ENCODE assay signal across 10 cellular contexts in the genomic region with DNA sequence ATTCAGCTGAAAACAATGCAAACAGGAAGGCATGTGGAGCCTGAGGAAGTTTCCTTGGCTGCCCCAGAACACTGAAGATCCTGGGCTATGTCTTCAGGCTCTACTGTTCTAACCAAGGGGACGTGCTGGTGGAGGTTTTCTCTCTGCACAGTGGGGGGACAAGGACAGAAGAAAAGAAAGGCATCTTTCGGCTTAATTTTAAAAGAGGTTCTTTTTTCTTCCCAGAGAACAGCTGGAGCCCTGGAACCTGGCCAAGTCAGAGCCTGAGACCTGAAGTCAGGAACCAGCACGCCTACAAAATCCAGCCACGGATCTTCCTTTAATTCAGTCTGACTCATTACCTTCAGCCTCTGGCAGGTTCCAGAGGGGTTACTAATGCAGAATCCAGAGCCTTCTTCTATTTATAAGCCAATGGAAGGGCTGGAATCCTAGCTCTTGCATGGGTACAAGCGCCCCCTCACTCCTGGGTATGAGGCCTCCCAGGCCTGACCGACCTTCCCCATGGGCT. TPM values are rescaled to one million over a fixed set of nuclear protein-coding genes. Genes with fewer than 3 reads are reported as not detected.
DNase-seq lines count a peak whose midpoint lies in the region; ATAC-seq, FAIRE-seq and TF ChIP-seq lines count a peak whose summit lies in the region.
"Had no signal": no experiment of that assay in that cellular context is flagged by ENCODE, and none has a peak within 500 bp of the region (broad histone marks: within the 10 kb centered on the region; RNA-seq: fewer than 3 reads in every experiment).

No MANE protein-coding gene starts in this region.

- H3K27ac ChIP-seq in cardiac muscle cell (peak overlapping the region; percentile 54), kidney (ENCODE audit: low read depth in 2 of 2, low read length in 2 of 2) (no peak overlapping the region), aorta (ENCODE audit: low read depth in 1 of 2, low read length in 2 of 2) (no peak overlapping the region)

- ATAC-seq in Right ventricle myocardium inferior (no peak), aorta (ENCODE audit: low FRiP score) (no peak)

- H3K27ac Mint-ChIP-seq in activated T-helper 1 cell treated with anti-CD3 and anti-CD28 coated beads, Interleukin-12 subunit alpha, Interleukin-12 subunit beta, Interleukin-2, Interleukin-4 antibody, amounts not matched to agents 30 ng/mL and 10 ng/mL and 1 ng/mL, durations not matched to agents 14 hours and 24 hours and 36 hours: no peak overlapping the region

- WGBS in aorta, 2 donors: 36 to 41% methylated on average over 6 of the region's 6 CpGs

- no peak overlapping the region for H3K9ac ChIP-seq in kidney (ENCODE audit: low read length in 2 of 2)

- no peak overlapping the region for H3K4me3 Mint-ChIP-seq in activated T-helper 1 cell treated with anti-CD3 and anti-CD28 coated beads, Interleukin-12 subunit alpha, Interleukin-12 subunit beta, Interleukin-2, Interleukin-4 antibody, amounts not matched to agents 30 ng/mL and 10 ng/mL and 1 ng/mL, durations not matched to agents 14 hours and 24 hours and 36 hours

- DNase-seq in cardiac muscle cell (ENCODE audit: low read depth in 1 of 2, low spot score in 1 of 2) (peak in 1 of 2 donors; percentile 86), Right ventricle myocardium inferior (ENCODE audit: missing footprints) (no peak), amniotic stem cell (lab: John Stamatoyannopoulos, UW) (peak; percentile 82), kidney (peak; percentile 85), aorta (peak; percentile 68 to 80), NCI-H2107 treated with DMSO at 0.1 percent for 48 hours (lab: John Stamatoyannopoulos, UW; ENCODE audit: unreplicated experiment) (no peak)
- no peak for DNase-seq in activated T-helper 1 cell treated with anti-CD3 and anti-CD28 coated beads, Interleukin-12 subunit alpha, Interleukin-12 subunit beta, Interleukin-2, Interleukin-4 antibody, amounts not matched to agents 30 ng/mL and 10 ng/mL and 1 ng/mL, durations not matched to agents 14 hours and 24 hours and 36 hours (ENCODE audit: low spot score)
- no peak for DNase-seq in stimulated activated CD4-positive, alpha-beta T cell treated with anti-CD3 and anti-CD28 coated beads, Interleukin-4, amount 100 ng/mL, for 1 hour
- DNase-seq: naive B cell, SHP77 had no signal

- intact Hi-C loops in Right ventricle myocardium inferior (cut with DNase I) (no loop called here), kidney (cut with DNase I) (no loop called here), aorta (cut with DNase I) (no loop called here)
- intact Hi-C loops in activated T-helper 1 cell treated with anti-CD3 and anti-CD28 coated beads, Interleukin-12 subunit alpha, Interleukin-12 subunit beta, Interleukin-2, Interleukin-4 antibody, amounts not matched to agents 30 ng/mL and 10 ng/mL and 1 ng/mL, durations not matched to agents 14 hours and 24 hours and 36 hours (cut with micrococcal nuclease): no loop called here

- H3K9me3 ChIP-seq in cardiac muscle cell (ENCODE audit: low read depth) (no peaks in the 10 kb centered on the region), kidney (ENCODE audit: control insufficient read depth in 1 of 2, low read length in 2 of 2) (no peaks in the 10 kb centered on the region), aorta (ENCODE audit: control insufficient read depth, low read length) (no peaks in the 10 kb centered on the region)

- peaks cover 15% of the 10 kb centered on the region for H3K4me1 Mint-ChIP-seq in activated T-helper 1 cell treated with anti-CD3 and anti-CD28 coated beads, Interleukin-12 subunit alpha, Interleukin-12 subunit beta, Interleukin-2, Interleukin-4 antibody, amounts not matched to agents 30 ng/mL and 10 ng/mL and 1 ng/mL, durations not matched to agents 14 hours and 24 hours and 36 hours (ENCODE audit: low read depth)

- H3K36me3 ChIP-seq in cardiac muscle cell (peaks cover 3% of the 10 kb centered on the region), kidney (ENCODE audit: control insufficient read depth in 1 of 2, insufficient read depth in 2 of 2, low read length in 2 of 2) (no peaks in the 10 kb centered on the region), aorta (ENCODE audit: control insufficient read depth in 1 of 2, insufficient read depth in 2 of 2, low read length in 1 of 2) (no peaks in the 10 kb centered on the region)

- H3K36me3 Mint-ChIP-seq in activated T-helper 1 cell treated with anti-CD3 and anti-CD28 coated beads, Interleukin-12 subunit alpha, Interleukin-12 subunit beta, Interleukin-2, Interleukin-4 antibody, amounts not matched to agents 30 ng/mL and 10 ng/mL and 1 ng/mL, durations not matched to agents 14 hours and 24 hours and 36 hours (ENCODE audit: low read depth): no peaks in the 10 kb centered on the region
- H3K36me3 Mint-ChIP-seq: naive B cell had no signal

- no peaks in the 10 kb centered on the region for H3K27me3 Mint-ChIP-seq in activated T-helper 1 cell treated with anti-CD3 and anti-CD28 coated beads, Interleukin-12 subunit alpha, Interleukin-12 subunit beta, Interleukin-2, Interleukin-4 antibody, amounts not matched to agents 30 ng/mL and 10 ng/mL and 1 ng/mL, durations not matched to agents 14 hours and 24 hours and 36 hours (ENCODE audit: insufficient read depth)
- H3K27me3 Mint-ChIP-seq: naive B cell had no signal

- no peak for FAIRE-seq in kidney (lab: Jason Lieb, UNC)

- no peaks in the 10 kb centered on the region for H3K27me3 ChIP-seq in cardiac muscle cell
- H3K27me3 ChIP-seq in aorta (ENCODE audit: control insufficient read depth in 1 of 2, insufficient read depth in 2 of 2, low read length in 1 of 2): no peaks in the 10 kb centered on the region

- H3K4me3 ChIP-seq in cardiac muscle cell (no peak overlapping the region), kidney (ENCODE audit: low read length in 2 of 2) (no peak overlapping the region), aorta (ENCODE audit: low read length in 2 of 2) (no peak overlapping the region)

- H3K4me1 ChIP-seq in cardiac muscle cell (ENCODE audit: low read depth) (peaks cover 23% of the 10 kb centered on the region), kidney (ENCODE audit: control insufficient read depth in 1 of 2, insufficient read depth in 1 of 2, low read depth in 1 of 2, low read length in 2 of 2) (peaks cover 0 to 12% of the 10 kb centered on the region in 2 donors), aorta (ENCODE audit: control insufficient read depth in 1 of 2, insufficient read depth in 2 of 2, low read length in 2 of 2) (no peaks in the 10 kb centered on the region)

- H3K9me3 Mint-ChIP-seq in activated T-helper 1 cell treated with anti-CD3 and anti-CD28 coated beads, Interleukin-12 subunit alpha, Interleukin-12 subunit beta, Interleukin-2, Interleukin-4 antibody, amounts not matched to agents 30 ng/mL and 10 ng/mL and 1 ng/mL, durations not matched to agents 14 hours and 24 hours and 36 hours: no peaks in the 10 kb centered on the region
- H3K9me3 Mint-ChIP-seq: naive B cell had no signal

- TF ChIP-seq CTCF in cardiac muscle cell (IDR thresholded peaks at IDR 0.05; ENCODE audit: low read depth, low read length): no peak
- TF ChIP-seq CTCF in kidney (IDR thresholded peaks at IDR 0.05; ENCODE audit: borderline replicate concordance, extremely low read depth, insufficient read depth): no peak

RNA-seq across cellular contexts. Expression of a gene that starts 19.8 kb away (rescaled TPM):
- total RNA-seq in cardiac muscle cell: 122 and 124 TPM in 2 replicates
- polyA plus RNA-seq in cardiac muscle cell: 80.1 and 111 TPM in 2 replicates
- 50.6 TPM for total RNA-seq in Right ventricle myocardium inferior
- 21.9 TPM for total RNA-seq in kidney
- 26.4 TPM for polyA plus RNA-seq in kidney (ENCODE audit: insufficient read depth, low read depth, low replicate concordance)
- total RNA-seq in aorta: 10 to 100 TPM; 17.5 to 18.8 TPM
- polyA plus RNA-seq in aorta: 10 to 100 TPM in 1 of 2 donors, 1 to 10 TPM in 1; 8.4 to 11.1 TPM
- total RNA-seq in activated T-helper 1 cell treated with anti-CD3 and anti-CD28 coated beads, Interleukin-12 subunit alpha, Interleukin-12 subunit beta, Interleukin-2, Interleukin-4 antibody, amounts not matched to agents 30 ng/mL and 10 ng/mL and 1 ng/mL, durations not matched to agents 14 hours and 24 hours and 36 hours: 5.6 and 5.9 TPM in 2 replicates

RNA-seq across cellular contexts. Expression of a gene that starts 52.9 kb away (rescaled TPM):
- 23.2 and 34.2 TPM in 2 replicates for total RNA-seq in cardiac muscle cell
- polyA plus RNA-seq in cardiac muscle cell: 35.4 and 47.2 TPM in 2 replicates
- 41.8 TPM for total RNA-seq in Right ventricle myocardium inferior
- total RNA-seq in kidney: 27.0 TPM
- 22.3 TPM for polyA plus RNA-seq in kidney (ENCODE audit: insufficient read depth, low read depth, low replicate concordance)
- total RNA-seq in aorta: 10 to 100 TPM; 25.8 to 30.7 TPM
- polyA plus RNA-seq in aorta: 10 to 100 TPM; 14.7 to 23.4 TPM
- total RNA-seq in activated T-helper 1 cell treated with anti-CD3 and anti-CD28 coated beads, Interleukin-12 subunit alpha, Interleukin-12 subunit beta, Interleukin-2, Interleukin-4 antibody, amounts not matched to agents 30 ng/mL and 10 ng/mL and 1 ng/mL, durations not matched to agents 14 hours and 24 hours and 36 hours: 29.9 and 35.9 TPM in 2 replicates

RNA-seq across cellular contexts. Expression of a gene that starts 53.0 kb away (rescaled TPM):
- 14.4 and 16.9 TPM in 2 replicates for total RNA-seq in cardiac muscle cell
- 21.4 and 24.1 TPM in 2 replicates for polyA plus RNA-seq in cardiac muscle cell
- total RNA-seq in Right ventricle myocardium inferior: 19.3 TPM
- total RNA-seq in kidney: 12.3 TPM
- 17.5 TPM for polyA plus RNA-seq in kidney (ENCODE audit: insufficient read depth, low read depth, low replicate concordance)
- 10 to 100 TPM in 1 of 2 donors, 1 to 10 TPM in 1; 5.7 to 11.2 TPM for total RNA-seq in aorta
- polyA plus RNA-seq in aorta: 1 to 10 TPM; 3.3 to 4.5 TPM
- 5.0 and 5.8 TPM in 2 replicates for total RNA-seq in activated T-helper 1 cell treated with anti-CD3 and anti-CD28 coated beads, Interleukin-12 subunit alpha, Interleukin-12 subunit beta, Interleukin-2, Interleukin-4 antibody, amounts not matched to agents 30 ng/mL and 10 ng/mL and 1 ng/mL, durations not matched to agents 14 hours and 24 hours and 36 hours

Comparison
In these comparisons a context has a peak if more than half of its experiments do, and no peak if none do; other contexts are left out.
1. DNase-seq: peak in amniotic stem cell (single experiment), kidney (single experiment) and aorta (2 of 2); none in Right ventricle myocardium inferior (single experiment), NCI-H2107 treated with DMSO at 0.1 percent for 48 hours (single experiment), activated T-helper 1 cell treated with anti-CD3 and anti-CD28 coated beads, Interleukin-12 subunit alpha, Interleukin-12 subunit beta, Interleukin-2, Interleukin-4 antibody, amounts not matched to agents 30 ng/mL and 10 ng/mL and 1 ng/mL, durations not matched to agents 14 hours and 24 hours and 36 hours (single experiment) and stimulated activated CD4-positive, alpha-beta T cell treated with anti-CD3 and anti-CD28 coated beads, Interleukin-4, amount 100 ng/mL, for 1 hour (single experiment).